ENCODE assay signal across 1 cellular context in genomic region chr9:129139993-129140396, GRCh38.
TF ChIP-seq lines count a peak whose summit lies in the region.

No MANE protein-coding gene starts in this region.

TF ChIP-seq in GM23338, 12 proteins besides CTCF, POLR2A, EP300 and RAD21 (continued from another document):
- TF ChIP-seq ZNF462 (CRISPR knock-in tag; IDR thresholded peaks at IDR 0.05) (no peak), POLR2AphosphoS5 (IDR thresholded peaks at IDR 0.05; ENCODE audit: low read depth) (peak; percentile 72), CREB1 (CRISPR knock-in tag; IDR thresholded peaks at IDR 0.05; ENCODE audit: low read depth) (peak; percentile 65; the same call in 1 of the 2 replicates), NANOG (IDR thresholded peaks at IDR 0.05; ENCODE audit: borderline replicate concordance) (peak; percentile 41; the same call in 1 of the 2 replicates), JUNB (IDR thresholded peaks at IDR 0.05; ENCODE audit: unreplicated experiment) (no peak), ZNF114 (CRISPR knock-in tag; IDR thresholded peaks at IDR 0.05) (no peak)
TF ChIP-seq in GM23338: peak in this region for 4.
